8 cellular contexts compared by ENCODE assay signal in genomic region chr15:36883705-36884355, GRCh38.
A peak's percentile ranks its signal among the peaks of the same experiment; 100 is the strongest.
DNase-seq lines count a peak whose midpoint lies in the region; ATAC-seq and TF ChIP-seq lines count a peak whose summit lies in the region.

No MANE protein-coding gene starts in this region.

- no TSS peak for BruUV-seq in OCI-LY7 (replicated peaks; lab: Mats Ljungman, UMichigan)

- H2AFZ ChIP-seq in OCI-LY7 (ENCODE audit: low read length): no peak overlapping the region
- no peak overlapping the region for H2AFZ ChIP-seq in neural cell (ENCODE audit: low read depth, low read length)

- H3K9ac ChIP-seq in neural cell (ENCODE audit: low read length): peak overlapping the region; percentile 2

- H3K4me3 ChIP-seq in OCI-LY7 (ENCODE audit: low read depth, low read length, poor library complexity, severe bottlenecking) (no peak overlapping the region), fibroblast of the aortic adventitia (ENCODE audit: low read depth, low read length) (peak overlapping the region; percentile 43), neural cell (ENCODE audit: low read length) (peak overlapping the region; percentile 52), suprapubic skin (peak overlapping the region; percentile 32)

- H3K4me1 ChIP-seq in OCI-LY7 (ENCODE audit: insufficient read depth, low read length, poor library complexity, severe bottlenecking) (no peaks in the 10 kb centered on the region), suprapubic skin (peaks cover 51% of the 10 kb centered on the region)

- H4K20me1 ChIP-seq in OCI-LY7 (ENCODE audit: insufficient read depth, low read length) (no peaks in the 10 kb centered on the region), neural cell (ENCODE audit: insufficient read depth) (no peaks in the 10 kb centered on the region)

- H3K9me2 ChIP-seq in OCI-LY7 (ENCODE audit: insufficient read depth, low read length) (no peaks in the 10 kb centered on the region), neural cell (ENCODE audit: insufficient read depth, low read length) (no peaks in the 10 kb centered on the region)

- H3K27me3 ChIP-seq in neural cell (ENCODE audit: insufficient read depth, low read depth, low read length) (peaks cover 43% of the 10 kb centered on the region), suprapubic skin (peaks cover 91% of the 10 kb centered on the region)

- CTCF ChIA-PET in OCI-LY7 (lab: Charles Lee; ENCODE audit: unreplicated experiment): interaction anchor here (1.9 kb wide), 1 partner anchor 9 kb away, joined by 4 read pairs; no protein-coding TSS in a partner anchor

- WGBS in suprapubic skin: 11% methylated on average over 24 of the region's 24 CpGs

- POLR2A ChIA-PET in OCI-LY7 (lab: Charles Lee): no interaction called here

- peak; percentile 27 for DNase-seq in DMS153 (lab: John Stamatoyannopoulos, UW)
- DNase-seq in KG1 (lab: John Stamatoyannopoulos, UW): peak; percentile 81
- peak; percentile 87 for DNase-seq in OCI-LY7 (ENCODE audit: low spot score)
- peak; percentile 64 for DNase-seq in activated T-cell treated with anti-CD3 and anti-CD28 coated beads for 48 hours (ENCODE audit: low read depth)
- DNase-seq in fibroblast of the aortic adventitia (ENCODE audit: low read depth): peak; percentile 92
- peak; percentile 91 to 93 for DNase-seq in suprapubic skin (ENCODE audit: low spot score in 2 of 2)

- H3F3A ChIP-seq in neural cell (ENCODE audit: insufficient read depth, low read length, poor library complexity, severe bottlenecking): peaks cover 3% of the 10 kb centered on the region

- H3K4me2 ChIP-seq in OCI-LY7 (ENCODE audit: low read length) (no peak overlapping the region), neural cell (ENCODE audit: low read length) (peak overlapping the region; percentile 6)

- intact Hi-C loops in OCI-LY7 (cut with micrococcal nuclease; ENCODE audit: unreplicated experiment): loop anchor here (1.0 kb wide), 2 partner anchors 222 to 250 kb away; no protein-coding TSS in a partner anchor

- TF ChIP-seq RAD21 in neural cell (conservative IDR thresholded peaks at IDR 0.05): peak; percentile 80

- TF ChIP-seq EP300 in neural cell (conservative IDR thresholded peaks at IDR 0.05; ENCODE audit: poor library complexity, severe bottlenecking) (no peak), suprapubic skin (IDR thresholded peaks at IDR 0.05) (no peak)

- H3K9me3 ChIP-seq in OCI-LY7 (ENCODE audit: low read length) (no peaks in the 10 kb centered on the region), neural cell (ENCODE audit: low read length) (no peaks in the 10 kb centered on the region), suprapubic skin (no peaks in the 10 kb centered on the region)

- TF ChIP-seq POLR2A in suprapubic skin (IDR thresholded peaks at IDR 0.05): no peak

- H3K36me3 ChIP-seq in OCI-LY7 (ENCODE audit: insufficient read depth, low read length) (no peaks in the 10 kb centered on the region), neural cell (ENCODE audit: insufficient read depth, low read length) (no peaks in the 10 kb centered on the region), suprapubic skin (no peaks in the 10 kb centered on the region)

- ATAC-seq in GM21528 (IDR thresholded peaks at IDR 0.05; ENCODE audit: low FRiP score, unreplicated experiment): peak; percentile 81

- no peak overlapping the region for H3K27ac ChIP-seq in OCI-LY7 (ENCODE audit: low read depth, low read length, poor library complexity, severe bottlenecking)
- H3K27ac ChIP-seq in neural cell (ENCODE audit: low read length): peak overlapping the region; percentile 3
- H3K27ac ChIP-seq in suprapubic skin: no peak overlapping the region

- TF ChIP-seq CTCF in OCI-LY7 (conservative IDR thresholded peaks at IDR 0.05; ENCODE audit: low read length) (peak; percentile 88), fibroblast of the aortic adventitia (IDR thresholded peaks at IDR 0.05; ENCODE audit: insufficient read depth, low read length) (peak; percentile 82), neural cell (IDR thresholded peaks at IDR 0.05; ENCODE audit: poor library complexity, severe bottlenecking) (peak; percentile 87), suprapubic skin (IDR thresholded peaks at IDR 0.05) (peak; percentile 47 to 81)

- H3K79me2 ChIP-seq in OCI-LY7 (ENCODE audit: insufficient read depth, low read depth, low read length) (no peaks in the 10 kb centered on the region), neural cell (replicated peaks; ENCODE audit: insufficient read depth, low read length) (peaks cover 23% of the 10 kb centered on the region)

TF ChIP-seq in neural cell, 6 proteins besides CTCF, POLR2A, EP300 and RAD21:
- TF ChIP-seq SMC3 (conservative IDR thresholded peaks at IDR 0.05; ENCODE audit: poor library complexity): peak; percentile 82
- no peak for TF ChIP-seq REST (IDR thresholded peaks at IDR 0.05; ENCODE audit: borderline replicate concordance)
- no peak for TF ChIP-seq EZH2 (IDR thresholded peaks at IDR 0.05; ENCODE audit: borderline replicate concordance, insufficient read depth, low read length, poor library complexity, severe bottlenecking)
- TF ChIP-seq POLR2AphosphoS5 (IDR thresholded peaks at IDR 0.05): peak; percentile 69
- peak; percentile 22 for TF ChIP-seq MXI1 (conservative IDR thresholded peaks at IDR 0.05; ENCODE audit: poor library complexity, severe bottlenecking)
- no peak for TF ChIP-seq TAF1 (IDR thresholded peaks at IDR 0.05; ENCODE audit: low read depth)

Comparison
In these comparisons a context has a peak if more than half of its experiments do, and no peak if none do; other contexts are left out.
1. DNase-seq: peak in every context shown above with its lines; median percentile 92 in fibroblast of the aortic adventitia; 92 in suprapubic skin; 87 in OCI-LY7; 81 in KG1; 64 in activated T-cell treated with anti-CD3 and anti-CD28 coated beads for 48 hours; 27 in DMS153.